ENCODE assay signal across 1 cellular context in the genomic region with DNA sequence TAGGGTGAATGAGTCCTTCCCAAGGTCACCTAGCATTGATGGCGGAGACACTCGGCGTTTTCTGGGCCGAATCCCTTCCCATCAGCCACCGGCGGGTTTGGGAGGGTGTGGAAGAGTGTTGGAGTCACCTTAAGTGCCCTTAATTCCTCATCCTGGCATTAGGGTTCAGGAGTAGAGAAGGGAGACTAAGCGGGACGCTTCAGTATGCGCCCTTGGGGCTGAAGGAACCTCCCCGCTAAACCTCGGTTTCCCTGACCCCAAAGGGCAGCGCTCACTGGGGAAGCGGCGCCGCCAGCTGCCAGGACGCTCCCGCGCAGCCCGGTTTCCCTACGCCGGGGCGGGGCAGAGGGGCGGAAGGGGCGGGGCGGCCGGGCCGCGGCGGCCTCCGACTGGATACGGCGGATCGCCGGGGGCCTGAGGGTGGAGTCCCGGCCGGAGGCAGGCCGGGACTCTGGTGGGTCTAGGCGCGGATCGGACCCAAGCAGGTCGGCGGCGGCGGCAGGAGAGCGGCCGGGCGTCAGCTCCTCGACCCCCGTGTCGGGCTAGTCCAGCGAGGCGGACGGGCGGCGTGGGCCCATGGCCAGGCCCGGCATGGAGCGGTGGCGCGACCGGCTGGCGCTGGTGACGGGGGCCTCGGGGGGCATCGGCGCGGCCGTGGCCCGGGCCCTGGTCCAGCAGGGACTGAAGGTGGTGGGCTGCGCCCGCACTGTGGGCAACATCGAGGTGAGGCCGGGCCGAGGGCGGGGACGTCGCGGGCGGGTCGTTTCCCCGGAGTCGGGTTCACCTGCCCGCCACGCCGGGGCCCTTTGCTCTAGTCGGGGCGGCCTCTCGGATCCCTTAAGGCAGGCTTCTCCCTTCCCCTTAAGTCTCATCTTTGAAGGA.
TF ChIP-seq lines count a peak whose summit lies in the region.

A gene with protein sequence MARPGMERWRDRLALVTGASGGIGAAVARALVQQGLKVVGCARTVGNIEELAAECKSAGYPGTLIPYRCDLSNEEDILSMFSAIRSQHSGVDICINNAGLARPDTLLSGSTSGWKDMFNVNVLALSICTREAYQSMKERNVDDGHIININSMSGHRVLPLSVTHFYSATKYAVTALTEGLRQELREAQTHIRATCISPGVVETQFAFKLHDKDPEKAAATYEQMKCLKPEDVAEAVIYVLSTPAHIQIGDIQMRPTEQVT (plus strand): TSS at position 446 of the 882 bp plus-strand sequence. CDS start 131 bp downstream, at position 577.

TF ChIP-seq in HepG2, 621 proteins besides CTCF, POLR2A, EP300 and RAD21 (continued from another document and continues in another):
- TF ChIP-seq, protein P1, sequence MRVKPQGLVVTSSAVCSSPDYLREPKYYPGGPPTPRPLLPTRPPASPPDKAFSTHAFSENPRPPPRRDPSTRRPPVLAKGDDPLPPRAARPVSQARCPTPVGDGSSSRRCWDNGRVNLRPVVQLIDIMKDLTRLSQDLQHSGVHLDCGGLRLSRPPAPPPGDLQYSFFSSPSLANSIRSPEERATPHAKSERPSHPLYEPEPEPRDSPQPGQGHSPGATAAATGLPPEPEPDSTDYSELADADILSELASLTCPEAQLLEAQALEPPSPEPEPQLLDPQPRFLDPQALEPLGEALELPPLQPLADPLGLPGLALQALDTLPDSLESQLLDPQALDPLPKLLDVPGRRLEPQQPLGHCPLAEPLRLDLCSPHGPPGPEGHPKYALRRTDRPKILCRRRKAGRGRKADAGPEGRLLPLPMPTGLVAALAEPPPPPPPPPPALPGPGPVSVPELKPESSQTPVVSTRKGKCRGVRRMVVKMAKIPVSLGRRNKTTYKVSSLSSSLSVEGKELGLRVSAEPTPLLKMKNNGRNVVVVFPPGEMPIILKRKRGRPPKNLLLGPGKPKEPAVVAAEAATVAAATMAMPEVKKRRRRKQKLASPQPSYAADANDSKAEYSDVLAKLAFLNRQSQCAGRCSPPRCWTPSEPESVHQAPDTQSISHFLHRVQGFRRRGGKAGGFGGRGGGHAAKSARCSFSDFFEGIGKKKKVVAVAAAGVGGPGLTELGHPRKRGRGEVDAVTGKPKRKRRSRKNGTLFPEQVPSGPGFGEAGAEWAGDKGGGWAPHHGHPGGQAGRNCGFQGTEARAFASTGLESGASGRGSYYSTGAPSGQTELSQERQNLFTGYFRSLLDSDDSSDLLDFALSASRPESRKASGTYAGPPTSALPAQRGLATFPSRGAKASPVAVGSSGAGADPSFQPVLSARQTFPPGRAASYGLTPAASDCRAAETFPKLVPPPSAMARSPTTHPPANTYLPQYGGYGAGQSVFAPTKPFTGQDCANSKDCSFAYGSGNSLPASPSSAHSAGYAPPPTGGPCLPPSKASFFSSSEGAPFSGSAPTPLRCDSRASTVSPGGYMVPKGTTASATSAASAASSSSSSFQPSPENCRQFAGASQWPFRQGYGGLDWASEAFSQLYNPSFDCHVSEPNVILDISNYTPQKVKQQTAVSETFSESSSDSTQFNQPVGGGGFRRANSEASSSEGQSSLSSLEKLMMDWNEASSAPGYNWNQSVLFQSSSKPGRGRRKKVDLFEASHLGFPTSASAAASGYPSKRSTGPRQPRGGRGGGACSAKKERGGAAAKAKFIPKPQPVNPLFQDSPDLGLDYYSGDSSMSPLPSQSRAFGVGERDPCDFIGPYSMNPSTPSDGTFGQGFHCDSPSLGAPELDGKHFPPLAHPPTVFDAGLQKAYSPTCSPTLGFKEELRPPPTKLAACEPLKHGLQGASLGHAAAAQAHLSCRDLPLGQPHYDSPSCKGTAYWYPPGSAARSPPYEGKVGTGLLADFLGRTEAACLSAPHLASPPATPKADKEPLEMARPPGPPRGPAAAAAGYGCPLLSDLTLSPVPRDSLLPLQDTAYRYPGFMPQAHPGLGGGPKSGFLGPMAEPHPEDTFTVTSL (CRISPR knock-in tag; IDR thresholded peaks at IDR 0.05; ENCODE audit: borderline replicate concordance): no peak
- TF ChIP-seq, protein P2, sequence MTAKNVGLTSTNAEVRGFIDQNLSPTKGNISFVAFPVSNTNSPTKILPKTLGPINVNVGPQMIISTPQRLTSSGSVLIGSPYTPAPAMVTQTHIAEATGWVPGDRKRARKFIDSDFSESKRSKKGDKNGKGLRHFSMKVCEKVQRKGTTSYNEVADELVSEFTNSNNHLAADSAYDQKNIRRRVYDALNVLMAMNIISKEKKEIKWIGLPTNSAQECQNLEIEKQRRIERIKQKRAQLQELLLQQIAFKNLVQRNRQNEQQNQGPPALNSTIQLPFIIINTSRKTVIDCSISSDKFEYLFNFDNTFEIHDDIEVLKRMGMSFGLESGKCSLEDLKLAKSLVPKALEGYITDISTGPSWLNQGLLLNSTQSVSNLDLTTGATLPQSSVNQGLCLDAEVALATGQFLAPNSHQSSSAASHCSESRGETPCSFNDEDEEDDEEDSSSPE (CRISPR knock-in tag; IDR thresholded peaks at IDR 0.05): peak; percentile 56; the same call in 1 of the 2 replicates
- no peak for TF ChIP-seq HMG20A (CRISPR knock-in tag; IDR thresholded peaks at IDR 0.05; ENCODE audit: borderline replicate concordance)
- no peak for TF ChIP-seq ZNF136 (CRISPR knock-in tag; IDR thresholded peaks at IDR 0.05; ENCODE audit: low read depth)
- TF ChIP-seq CREB1 (IDR thresholded peaks at IDR 0.05): no peak
- TF ChIP-seq CREB1 (CRISPR knock-in tag; IDR thresholded peaks at IDR 0.05): no peak
- TF ChIP-seq, protein P3, sequence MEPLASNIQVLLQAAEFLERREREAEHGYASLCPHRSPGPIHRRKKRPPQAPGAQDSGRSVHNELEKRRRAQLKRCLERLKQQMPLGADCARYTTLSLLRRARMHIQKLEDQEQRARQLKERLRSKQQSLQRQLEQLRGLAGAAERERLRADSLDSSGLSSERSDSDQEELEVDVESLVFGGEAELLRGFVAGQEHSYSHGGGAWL (CRISPR knock-in tag; IDR thresholded peaks at IDR 0.05): no peak; the same call in 1 of the 2 replicates
- peak; percentile 42; the same call in 1 of the 2 replicates for TF ChIP-seq YEATS4 (CRISPR knock-in tag; IDR thresholded peaks at IDR 0.05; ENCODE audit: borderline replicate concordance)
- TF ChIP-seq, protein P4, sequence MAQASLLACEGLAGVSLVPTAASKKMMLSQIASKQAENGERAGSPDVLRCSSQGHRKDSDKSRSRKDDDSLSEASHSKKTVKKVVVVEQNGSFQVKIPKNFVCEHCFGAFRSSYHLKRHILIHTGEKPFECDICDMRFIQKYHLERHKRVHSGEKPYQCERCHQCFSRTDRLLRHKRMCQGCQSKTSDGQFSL (CRISPR knock-in tag; IDR thresholded peaks at IDR 0.05): no peak
- TF ChIP-seq, protein P5, sequence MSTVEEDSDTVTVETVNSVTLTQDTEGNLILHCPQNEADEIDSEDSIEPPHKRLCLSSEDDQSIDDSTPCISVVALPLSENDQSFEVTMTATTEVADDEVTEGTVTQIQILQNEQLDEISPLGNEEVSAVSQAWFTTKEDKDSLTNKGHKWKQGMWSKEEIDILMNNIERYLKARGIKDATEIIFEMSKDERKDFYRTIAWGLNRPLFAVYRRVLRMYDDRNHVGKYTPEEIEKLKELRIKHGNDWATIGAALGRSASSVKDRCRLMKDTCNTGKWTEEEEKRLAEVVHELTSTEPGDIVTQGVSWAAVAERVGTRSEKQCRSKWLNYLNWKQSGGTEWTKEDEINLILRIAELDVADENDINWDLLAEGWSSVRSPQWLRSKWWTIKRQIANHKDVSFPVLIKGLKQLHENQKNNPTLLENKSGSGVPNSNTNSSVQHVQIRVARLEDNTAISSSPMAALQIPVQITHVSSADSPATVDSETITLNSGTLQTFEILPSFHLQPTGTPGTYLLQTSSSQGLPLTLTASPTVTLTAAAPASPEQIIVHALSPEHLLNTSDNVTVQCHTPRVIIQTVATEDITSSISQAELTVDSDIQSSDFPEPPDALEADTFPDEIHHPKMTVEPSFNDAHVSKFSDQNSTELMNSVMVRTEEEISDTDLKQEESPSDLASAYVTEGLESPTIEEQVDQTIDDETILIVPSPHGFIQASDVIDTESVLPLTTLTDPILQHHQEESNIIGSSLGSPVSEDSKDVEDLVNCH (CRISPR knock-in tag; IDR thresholded peaks at IDR 0.05): no peak
- no peak for TF ChIP-seq MAF1 (CRISPR knock-in tag; IDR thresholded peaks at IDR 0.05; ENCODE audit: borderline replicate concordance)
- TF ChIP-seq, protein P6, sequence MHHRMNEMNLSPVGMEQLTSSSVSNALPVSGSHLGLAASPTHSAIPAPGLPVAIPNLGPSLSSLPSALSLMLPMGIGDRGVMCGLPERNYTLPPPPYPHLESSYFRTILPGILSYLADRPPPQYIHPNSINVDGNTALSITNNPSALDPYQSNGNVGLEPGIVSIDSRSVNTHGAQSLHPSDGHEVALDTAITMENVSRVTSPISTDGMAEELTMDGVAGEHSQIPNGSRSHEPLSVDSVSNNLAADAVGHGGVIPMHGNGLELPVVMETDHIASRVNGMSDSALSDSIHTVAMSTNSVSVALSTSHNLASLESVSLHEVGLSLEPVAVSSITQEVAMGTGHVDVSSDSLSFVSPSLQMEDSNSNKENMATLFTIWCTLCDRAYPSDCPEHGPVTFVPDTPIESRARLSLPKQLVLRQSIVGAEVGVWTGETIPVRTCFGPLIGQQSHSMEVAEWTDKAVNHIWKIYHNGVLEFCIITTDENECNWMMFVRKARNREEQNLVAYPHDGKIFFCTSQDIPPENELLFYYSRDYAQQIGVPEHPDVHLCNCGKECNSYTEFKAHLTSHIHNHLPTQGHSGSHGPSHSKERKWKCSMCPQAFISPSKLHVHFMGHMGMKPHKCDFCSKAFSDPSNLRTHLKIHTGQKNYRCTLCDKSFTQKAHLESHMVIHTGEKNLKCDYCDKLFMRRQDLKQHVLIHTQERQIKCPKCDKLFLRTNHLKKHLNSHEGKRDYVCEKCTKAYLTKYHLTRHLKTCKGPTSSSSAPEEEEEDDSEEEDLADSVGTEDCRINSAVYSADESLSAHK (CRISPR knock-in tag; IDR thresholded peaks at IDR 0.05; ENCODE audit: borderline replicate concordance): no peak
- TF ChIP-seq CBFB (CRISPR knock-in tag; IDR thresholded peaks at IDR 0.05): no peak
- TF ChIP-seq, protein P7, sequence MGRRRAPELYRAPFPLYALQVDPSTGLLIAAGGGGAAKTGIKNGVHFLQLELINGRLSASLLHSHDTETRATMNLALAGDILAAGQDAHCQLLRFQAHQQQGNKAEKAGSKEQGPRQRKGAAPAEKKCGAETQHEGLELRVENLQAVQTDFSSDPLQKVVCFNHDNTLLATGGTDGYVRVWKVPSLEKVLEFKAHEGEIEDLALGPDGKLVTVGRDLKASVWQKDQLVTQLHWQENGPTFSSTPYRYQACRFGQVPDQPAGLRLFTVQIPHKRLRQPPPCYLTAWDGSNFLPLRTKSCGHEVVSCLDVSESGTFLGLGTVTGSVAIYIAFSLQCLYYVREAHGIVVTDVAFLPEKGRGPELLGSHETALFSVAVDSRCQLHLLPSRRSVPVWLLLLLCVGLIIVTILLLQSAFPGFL (CRISPR knock-in tag; IDR thresholded peaks at IDR 0.05): no peak
- TF ChIP-seq ZNF556 (CRISPR knock-in tag; IDR thresholded peaks at IDR 0.05; ENCODE audit: borderline replicate concordance): 0 out of 2 replicates have a peak, but pooled peaks have one; percentile 44
- TF ChIP-seq, protein P8, sequence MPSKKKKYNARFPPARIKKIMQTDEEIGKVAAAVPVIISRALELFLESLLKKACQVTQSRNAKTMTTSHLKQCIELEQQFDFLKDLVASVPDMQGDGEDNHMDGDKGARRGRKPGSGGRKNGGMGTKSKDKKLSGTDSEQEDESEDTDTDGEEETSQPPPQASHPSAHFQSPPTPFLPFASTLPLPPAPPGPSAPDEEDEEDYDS (CRISPR knock-in tag; IDR thresholded peaks at IDR 0.05): peak; percentile 46; the same call in 1 of the 2 replicates
- TF ChIP-seq ZNF777 (CRISPR knock-in tag; IDR thresholded peaks at IDR 0.05): peak; percentile 63
- peak; percentile 68; the same call in 1 of the 2 replicates for TF ChIP-seq REPIN1 (CRISPR knock-in tag; IDR thresholded peaks at IDR 0.05; ENCODE audit: borderline replicate concordance, low read depth)
- TF ChIP-seq GABPA (IDR thresholded peaks at IDR 0.05; ENCODE audit: low read depth, low read length): peak; percentile 50
- TF ChIP-seq GABPA (CRISPR knock-in tag; IDR thresholded peaks at IDR 0.05; ENCODE audit: low read depth): peak; percentile 56; the same call in 1 of the 2 replicates
- TF ChIP-seq ZNF781 (CRISPR knock-in tag; IDR thresholded peaks at IDR 0.05; ENCODE audit: borderline replicate concordance, not compliant biosample characterization): no peak
- TF ChIP-seq ZNF468 (CRISPR knock-in tag; IDR thresholded peaks at IDR 0.05): no peak
- TF ChIP-seq NFIC (IDR thresholded peaks at IDR 0.05; ENCODE audit: low read length): no peak
- no peak for TF ChIP-seq KMT2A (CRISPR knock-in tag; IDR thresholded peaks at IDR 0.05)
- TF ChIP-seq ZNF382 (CRISPR knock-in tag; IDR thresholded peaks at IDR 0.05; ENCODE audit: borderline replicate concordance): no peak
- peak; percentile 34; the same call in 1 of the 2 replicates for TF ChIP-seq NFYC (CRISPR knock-in tag; IDR thresholded peaks at IDR 0.05)
- TF ChIP-seq SNAPC2 (CRISPR knock-in tag; IDR thresholded peaks at IDR 0.05): 0 out of 2 replicates have a peak, but pooled peaks have one; percentile 50
- TF ChIP-seq, protein P9, sequence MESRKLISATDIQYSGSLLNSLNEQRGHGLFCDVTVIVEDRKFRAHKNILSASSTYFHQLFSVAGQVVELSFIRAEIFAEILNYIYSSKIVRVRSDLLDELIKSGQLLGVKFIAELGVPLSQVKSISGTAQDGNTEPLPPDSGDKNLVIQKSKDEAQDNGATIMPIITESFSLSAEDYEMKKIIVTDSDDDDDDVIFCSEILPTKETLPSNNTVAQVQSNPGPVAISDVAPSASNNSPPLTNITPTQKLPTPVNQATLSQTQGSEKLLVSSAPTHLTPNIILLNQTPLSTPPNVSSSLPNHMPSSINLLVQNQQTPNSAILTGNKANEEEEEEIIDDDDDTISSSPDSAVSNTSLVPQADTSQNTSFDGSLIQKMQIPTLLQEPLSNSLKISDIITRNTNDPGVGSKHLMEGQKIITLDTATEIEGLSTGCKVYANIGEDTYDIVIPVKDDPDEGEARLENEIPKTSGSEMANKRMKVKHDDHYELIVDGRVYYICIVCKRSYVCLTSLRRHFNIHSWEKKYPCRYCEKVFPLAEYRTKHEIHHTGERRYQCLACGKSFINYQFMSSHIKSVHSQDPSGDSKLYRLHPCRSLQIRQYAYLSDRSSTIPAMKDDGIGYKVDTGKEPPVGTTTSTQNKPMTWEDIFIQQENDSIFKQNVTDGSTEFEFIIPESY (CRISPR knock-in tag; IDR thresholded peaks at IDR 0.05): no peak
- TF ChIP-seq TEAD2 (CRISPR knock-in tag; IDR thresholded peaks at IDR 0.05): no peak
- no peak for TF ChIP-seq HOXA7 (CRISPR knock-in tag; IDR thresholded peaks at IDR 0.05)
- peak; percentile 32; the same call in 1 of the 2 replicates for TF ChIP-seq ZNF143 (CRISPR knock-in tag; IDR thresholded peaks at IDR 0.05)
- peak; percentile 42 for TF ChIP-seq SALL1 (CRISPR knock-in tag; IDR thresholded peaks at IDR 0.05)
- no peak for TF ChIP-seq ZNF570 (CRISPR knock-in tag; IDR thresholded peaks at IDR 0.05; ENCODE audit: borderline replicate concordance)
- no peak for TF ChIP-seq ZNF3 (CRISPR knock-in tag; IDR thresholded peaks at IDR 0.05)
